ENCODE assay signal across 8 cellular contexts in the genomic region with DNA sequence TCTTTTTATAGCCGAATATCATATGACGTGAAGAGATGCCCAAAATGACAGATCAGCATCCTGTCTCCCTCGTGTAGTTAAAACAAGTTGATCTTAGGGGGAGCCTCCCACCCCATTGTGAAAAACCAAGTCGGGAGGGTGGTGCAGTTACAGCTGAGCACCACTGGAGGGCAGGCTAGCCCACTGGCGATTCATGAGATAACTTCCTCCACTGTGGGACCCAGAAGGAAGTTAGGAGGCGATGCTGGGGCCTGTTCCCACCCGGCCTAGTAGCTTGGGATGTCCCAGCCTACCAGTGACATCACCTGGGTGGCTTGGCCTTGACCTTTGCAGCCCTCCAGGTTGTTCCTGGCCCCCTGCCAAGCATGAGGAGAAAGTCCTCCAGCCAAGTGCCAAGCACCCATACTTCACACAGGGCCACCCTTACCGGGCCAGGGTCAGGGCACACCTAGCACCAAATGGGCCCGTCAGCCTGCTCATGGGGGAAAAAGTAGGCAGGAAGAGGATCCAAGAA. TPM values are rescaled to one million over a fixed set of nuclear protein-coding genes. Genes with fewer than 3 reads are reported as not detected.
DNase-seq lines count a peak whose midpoint lies in the region; ATAC-seq, FAIRE-seq and TF ChIP-seq lines count a peak whose summit lies in the region.

No MANE protein-coding gene starts in this region.

- peak overlapping the region in 9 of 11 experiments; percentile 23 to 60 (median 47); a peak in 15 of 22 replicates for H3K9ac ChIP-seq in BLaER1 treated with 17β-estradiol and CSF1 and Interleukin-3, amounts not matched to agents 10 nM and 100 nM

- H3K4me2 ChIP-seq in BLaER1 treated with 17β-estradiol and CSF1 and Interleukin-3, amounts not matched to agents 10 nM and 100 nM = peak overlapping the region; percentile 5 to 65 (median 51); a peak in 20 of 22 replicates

- DNase-seq in NCI-H1694 (lab: John Stamatoyannopoulos, UW) (peak; percentile 52), bronchial epithelial cell (ENCODE audit: low read depth) (peak; percentile 72), kidney epithelial cell (ENCODE audit: low read depth) (no peak)
- peak; percentile 38 to 56 (median 54) for DNase-seq in activated CD4-positive, CD25-positive, alpha-beta regulatory T cell (lab: John Stamatoyannopoulos, UW)
- peak; percentile 74 to 75 for DNase-seq in stimulated activated CD4-positive, alpha-beta T cell treated with anti-CD3 and anti-CD28 coated beads, Interleukin-2, amount 100 ng/mL, for 24 hours

- peak; percentile 66 for FAIRE-seq in bronchial epithelial cell (lab: Jason Lieb, UNC)

- peaks cover 30 to 45% (median 40%) of the 10 kb centered on the region in 11 experiments for H3K36me3 ChIP-seq in BLaER1 treated with 17β-estradiol and CSF1 and Interleukin-3, amounts not matched to agents 10 nM and 100 nM
- H3K36me3 ChIP-seq in bronchial epithelial cell (ENCODE audit: control insufficient read depth, insufficient read depth, low read length) = no peaks in the 10 kb centered on the region
- H3K36me3 ChIP-seq in kidney epithelial cell (ENCODE audit: control insufficient read depth, insufficient read depth, low read length) = no peaks in the 10 kb centered on the region

- no peaks in the 10 kb centered on the region for H3K27me3 ChIP-seq in BLaER1 treated with 17β-estradiol and CSF1 and Interleukin-3, amounts not matched to agents 10 nM and 100 nM
- H3K27me3 ChIP-seq in bronchial epithelial cell (ENCODE audit: control insufficient read depth, insufficient read depth, low read length) (no peaks in the 10 kb centered on the region), kidney epithelial cell (ENCODE audit: control insufficient read depth, insufficient read depth, low read length) (no peaks in the 10 kb centered on the region)

- H3K27ac ChIP-seq in BLaER1 treated with 17β-estradiol and CSF1 and Interleukin-3, amounts not matched to agents 10 nM and 100 nM = peak overlapping the region in 9 of 11 experiments; percentile 24 to 74 (median 67); a peak in 17 of 22 replicates

- no peak overlapping the region for H3K4me3 ChIP-seq in BLaER1 treated with 17β-estradiol and CSF1 and Interleukin-3, amounts not matched to agents 10 nM and 100 nM
- H3K4me3 ChIP-seq in bronchial epithelial cell (ENCODE audit: low read depth, low read length) (no peak overlapping the region), kidney epithelial cell (ENCODE audit: low read depth, low read length) (no peak overlapping the region)

- TF ChIP-seq CTCF in bronchial epithelial cell (IDR thresholded peaks at IDR 0.05; ENCODE audit: insufficient read depth, low read length, severe bottlenecking) (peak; percentile 94), kidney epithelial cell (IDR thresholded peaks at IDR 0.05; ENCODE audit: insufficient read depth, low read length, poor library complexity, severe bottlenecking) (peak; percentile 98)

- no peaks in the 10 kb centered on the region for H3K9me3 ChIP-seq in BLaER1 treated with 17β-estradiol and CSF1 and Interleukin-3, amounts not matched to agents 10 nM and 100 nM (replicated peaks in 1 of 11)

- peak; percentile 69 for ATAC-seq in GM21529 (IDR thresholded peaks at IDR 0.05; ENCODE audit: unreplicated experiment)
- no peak for ATAC-seq in HG02571 (IDR thresholded peaks at IDR 0.05; ENCODE audit: unreplicated experiment)

- H4K20me1 ChIP-seq in BLaER1 treated with 17β-estradiol and CSF1 and Interleukin-3, amounts not matched to agents 10 nM and 100 nM = peaks cover 0 to 48% (median 44%) of the 10 kb centered on the region in 11 experiments; a peak in 13 of 22 replicates

- peaks cover 9 to 39% (median 32%) of the 10 kb centered on the region in 10 experiments for H3K4me1 ChIP-seq in BLaER1 treated with 17β-estradiol and CSF1 and Interleukin-3, amounts not matched to agents 10 nM and 100 nM

RNA-seq across cellular contexts. Expression of a gene that starts 8.1 kb away (rescaled TPM):
- total RNA-seq in bronchial epithelial cell (5.0 and 5.6 TPM in 2 replicates), kidney epithelial cell (23.4 and 24.3 TPM in 2 replicates)
